Comparison of ENCODE assay signal across 1 cellular context in the genomic region with DNA sequence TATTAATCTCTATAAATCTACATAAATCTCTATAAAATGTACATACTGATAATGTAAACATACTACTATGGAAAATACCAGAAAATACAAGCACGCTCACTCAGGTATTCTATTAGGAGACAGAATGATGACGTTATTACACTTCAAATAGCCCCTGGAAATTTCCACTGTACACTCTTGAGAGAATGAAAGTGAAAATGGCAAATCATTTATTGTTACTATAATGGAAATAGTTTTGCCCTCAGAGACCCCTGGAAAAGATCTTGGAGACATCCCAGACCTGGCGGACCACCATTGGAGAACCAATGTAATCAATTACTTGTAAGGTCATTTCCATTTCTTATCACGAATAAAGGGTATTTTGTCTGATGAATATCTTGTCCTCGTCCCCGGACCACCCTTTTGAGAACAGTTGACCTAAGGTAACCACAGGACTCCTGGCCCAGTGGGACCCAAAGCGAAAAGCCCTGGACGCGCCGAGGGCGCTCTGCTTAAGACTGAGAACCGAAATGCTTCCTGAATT.
TF ChIP-seq lines count a peak whose summit lies in the region.

No MANE protein-coding gene starts in this region.

TF ChIP-seq in GM23338, 12 proteins besides CTCF, POLR2A, EP300 and RAD21 (continued from another document):
- TF ChIP-seq, protein P1, sequence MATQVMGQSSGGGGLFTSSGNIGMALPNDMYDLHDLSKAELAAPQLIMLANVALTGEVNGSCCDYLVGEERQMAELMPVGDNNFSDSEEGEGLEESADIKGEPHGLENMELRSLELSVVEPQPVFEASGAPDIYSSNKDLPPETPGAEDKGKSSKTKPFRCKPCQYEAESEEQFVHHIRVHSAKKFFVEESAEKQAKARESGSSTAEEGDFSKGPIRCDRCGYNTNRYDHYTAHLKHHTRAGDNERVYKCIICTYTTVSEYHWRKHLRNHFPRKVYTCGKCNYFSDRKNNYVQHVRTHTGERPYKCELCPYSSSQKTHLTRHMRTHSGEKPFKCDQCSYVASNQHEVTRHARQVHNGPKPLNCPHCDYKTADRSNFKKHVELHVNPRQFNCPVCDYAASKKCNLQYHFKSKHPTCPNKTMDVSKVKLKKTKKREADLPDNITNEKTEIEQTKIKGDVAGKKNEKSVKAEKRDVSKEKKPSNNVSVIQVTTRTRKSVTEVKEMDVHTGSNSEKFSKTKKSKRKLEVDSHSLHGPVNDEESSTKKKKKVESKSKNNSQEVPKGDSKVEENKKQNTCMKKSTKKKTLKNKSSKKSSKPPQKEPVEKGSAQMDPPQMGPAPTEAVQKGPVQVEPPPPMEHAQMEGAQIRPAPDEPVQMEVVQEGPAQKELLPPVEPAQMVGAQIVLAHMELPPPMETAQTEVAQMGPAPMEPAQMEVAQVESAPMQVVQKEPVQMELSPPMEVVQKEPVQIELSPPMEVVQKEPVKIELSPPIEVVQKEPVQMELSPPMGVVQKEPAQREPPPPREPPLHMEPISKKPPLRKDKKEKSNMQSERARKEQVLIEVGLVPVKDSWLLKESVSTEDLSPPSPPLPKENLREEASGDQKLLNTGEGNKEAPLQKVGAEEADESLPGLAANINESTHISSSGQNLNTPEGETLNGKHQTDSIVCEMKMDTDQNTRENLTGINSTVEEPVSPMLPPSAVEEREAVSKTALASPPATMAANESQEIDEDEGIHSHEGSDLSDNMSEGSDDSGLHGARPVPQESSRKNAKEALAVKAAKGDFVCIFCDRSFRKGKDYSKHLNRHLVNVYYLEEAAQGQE (IDR thresholded peaks at IDR 0.05; ENCODE audit: unreplicated experiment), result no peak
- TF ChIP-seq, protein P2, sequence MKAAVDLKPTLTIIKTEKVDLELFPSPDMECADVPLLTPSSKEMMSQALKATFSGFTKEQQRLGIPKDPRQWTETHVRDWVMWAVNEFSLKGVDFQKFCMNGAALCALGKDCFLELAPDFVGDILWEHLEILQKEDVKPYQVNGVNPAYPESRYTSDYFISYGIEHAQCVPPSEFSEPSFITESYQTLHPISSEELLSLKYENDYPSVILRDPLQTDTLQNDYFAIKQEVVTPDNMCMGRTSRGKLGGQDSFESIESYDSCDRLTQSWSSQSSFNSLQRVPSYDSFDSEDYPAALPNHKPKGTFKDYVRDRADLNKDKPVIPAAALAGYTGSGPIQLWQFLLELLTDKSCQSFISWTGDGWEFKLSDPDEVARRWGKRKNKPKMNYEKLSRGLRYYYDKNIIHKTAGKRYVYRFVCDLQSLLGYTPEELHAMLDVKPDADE (IDR thresholded peaks at IDR 0.05), result no peak
- TF ChIP-seq CREB1 (CRISPR knock-in tag; IDR thresholded peaks at IDR 0.05; ENCODE audit: low read depth) (no peak), JUNB (IDR thresholded peaks at IDR 0.05; ENCODE audit: unreplicated experiment) (no peak), NANOG (IDR thresholded peaks at IDR 0.05; ENCODE audit: borderline replicate concordance) (no peak), EZH2phosphoT487 (IDR thresholded peaks at IDR 0.05; ENCODE audit: unreplicated experiment) (no peak), ZNF331 (CRISPR knock-in tag; IDR thresholded peaks at IDR 0.05; ENCODE audit: low read depth) (no peak)
